8 cellular contexts compared by ENCODE assay signal in the genomic region with DNA sequence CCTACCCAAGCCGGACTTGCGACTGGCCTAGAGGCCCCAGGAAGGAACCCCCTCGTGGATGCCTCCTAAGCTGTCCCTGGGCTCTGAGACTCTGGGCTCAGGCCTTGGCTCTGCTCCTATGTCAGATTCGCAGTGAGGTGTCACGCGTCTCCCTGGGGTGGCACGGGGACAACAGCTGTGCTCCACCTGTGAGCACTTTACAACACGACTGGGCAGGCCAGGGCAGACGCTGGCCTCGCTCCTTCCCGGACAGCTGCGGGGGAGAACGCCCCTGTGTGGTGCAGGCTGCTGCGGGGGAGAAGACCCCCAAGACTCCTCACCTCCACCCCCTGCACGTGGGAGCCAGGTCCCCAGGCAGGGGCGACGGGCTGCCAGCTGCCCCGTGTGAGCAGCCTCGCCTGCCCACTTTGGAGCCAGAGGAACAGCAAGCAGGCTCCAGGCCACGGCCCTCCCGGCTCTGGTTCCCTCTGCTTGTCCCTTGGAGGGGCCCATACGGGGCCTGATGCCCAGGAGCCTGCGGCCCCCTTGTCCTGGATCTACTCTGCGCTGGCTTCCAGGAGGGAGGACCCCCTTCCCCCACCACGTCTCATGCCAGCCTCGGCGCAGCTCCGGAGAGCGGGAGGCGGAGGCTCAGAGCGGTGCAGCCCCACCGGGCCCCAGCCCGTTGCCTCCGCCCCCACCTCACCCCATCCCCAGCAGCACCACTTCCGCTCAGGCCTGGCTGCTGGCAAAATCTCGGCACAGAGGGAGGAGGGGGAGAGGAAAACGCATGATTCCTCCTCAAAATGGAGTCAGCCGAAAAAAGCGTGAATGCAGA. TPM values are rescaled to one million over a fixed set of nuclear protein-coding genes. Genes with fewer than 3 reads are reported as not detected.
A peak's percentile ranks its signal among the peaks of the same experiment; 100 is the strongest.
DNase-seq lines count a peak whose midpoint lies in the region; ATAC-seq, FAIRE-seq and TF ChIP-seq lines count a peak whose summit lies in the region.

No MANE protein-coding gene starts in this region.

- TF ChIP-seq RAD21 in HepG2 (CRISPR knock-in tag; IDR thresholded peaks at IDR 0.05), result no peak

- no peak for TF ChIP-seq CTCF in right lobe of liver (IDR thresholded peaks at IDR 0.05)
- TF ChIP-seq CTCF in HepG2 (CRISPR knock-in tag; IDR thresholded peaks at IDR 0.05), result no peak
- TF ChIP-seq CTCF in mesothelial cell of epicardium (IDR thresholded peaks at IDR 0.05; ENCODE audit: unreplicated experiment), result no peak

- no peak overlapping the region for H2AFZ ChIP-seq in HepG2 (ENCODE audit: low read length)

- intact Hi-C loops in right lobe of liver (cut with DNase I) (no loop called here), HepG2 (cut with micrococcal nuclease; ENCODE audit: unreplicated experiment) (no loop called here)

- CTCF ChIA-PET in HepG2 (lab: Yijun Ruan, JAX; ENCODE audit: low intra/inter-chr PET ratio, low total read pairs), result no interaction called here

- H3K9me3 Mint-ChIP-seq in mesothelial cell of epicardium, result no peaks in the 10 kb centered on the region
- H3K9me3 Mint-ChIP-seq in stimulated activated effector memory CD8-positive, alpha-beta T cell treated with anti-CD3 and anti-CD28 coated beads, Interleukin-12 subunit alpha, Interleukin-12 subunit beta, amount 100 ng/mL, for 72 hours, result no peaks in the 10 kb centered on the region

- BruUV-seq in HepG2 (replicated peaks; lab: Mats Ljungman, UMichigan), result no TSS peak

- H3K27me3 Mint-ChIP-seq in mesothelial cell of epicardium (ENCODE audit: low read depth), result no peaks in the 10 kb centered on the region

- TF ChIP-seq EP300 in HepG2 (IDR thresholded peaks at IDR 0.05; ENCODE audit: low read depth in 2 of 2, low read length in 2 of 2) (no peak), HepG2 (CRISPR knock-in tag; IDR thresholded peaks at IDR 0.05; ENCODE audit: borderline replicate concordance) (no peak)

- H3K36me3 Mint-ChIP-seq in mesothelial cell of epicardium, result peaks cover 1% of the 10 kb centered on the region
- H3K36me3 Mint-ChIP-seq in stimulated activated effector memory CD8-positive, alpha-beta T cell treated with anti-CD3 and anti-CD28 coated beads, Interleukin-12 subunit alpha, Interleukin-12 subunit beta, amount 100 ng/mL, for 72 hours, result no peaks in the 10 kb centered on the region

- peak overlapping the region; percentile 59 for H3K27ac Mint-ChIP-seq in mesothelial cell of epicardium
- peak overlapping the region; percentile 76 for H3K27ac Mint-ChIP-seq in stimulated activated effector memory CD8-positive, alpha-beta T cell treated with anti-CD3 and anti-CD28 coated beads, Interleukin-12 subunit alpha, Interleukin-12 subunit beta, amount 100 ng/mL, for 72 hours

- H3K79me2 ChIP-seq in HepG2 (ENCODE audit: insufficient read depth, low read length), result no peaks in the 10 kb centered on the region

- 50% methylated on average over 2 of the region's 39 CpGs for WGBS in right lobe of liver (ENCODE audit: insufficient coverage, low coverage, low lambda C conversion rate, missing lambda C conversion rate)
- 94% methylated on average over 17 of the region's 39 CpGs for WGBS in HepG2 (ENCODE audit: low lambda C conversion rate)

- H3K36me3 ChIP-seq in right lobe of liver, result peaks cover 0 to 36% (median 6%) of the 10 kb centered on the region in 4 donors
- peaks cover 4 to 9% of the 10 kb centered on the region in 2 experiments; a peak in 2 of 5 replicates for H3K36me3 ChIP-seq in HepG2 (replicated peaks in 1 of 2; ENCODE audit: control insufficient read depth in 1 of 2, insufficient read depth in 2 of 2, low read length in 2 of 2)

- H3K27ac ChIP-seq in right lobe of liver (no peak overlapping the region), HepG2 (ENCODE audit: extremely low read length, insufficient read depth, low read length) (no peak overlapping the region), angular gyrus (ENCODE audit: low read depth, low read length) (peak overlapping the region; percentile 37)

- H3K4me1 ChIP-seq in right lobe of liver (no peaks in the 10 kb centered on the region), HepG2 (ENCODE audit: insufficient read depth, low read length) (no peaks in the 10 kb centered on the region)

- no peak for FAIRE-seq in HepG2 (lab: Jason Lieb, UNC)

- TF ChIP-seq POLR2A in right lobe of liver (IDR thresholded peaks at IDR 0.05), result no peak
- no peak for TF ChIP-seq POLR2A in HepG2 (IDR thresholded peaks at IDR 0.05; ENCODE audit: insufficient read depth in 1 of 2, low read depth in 2 of 2, low read length in 2 of 2)

- no peak overlapping the region for H3K9ac ChIP-seq in HepG2 (ENCODE audit: insufficient read depth, low read depth, low read length)

- H3K4me2 ChIP-seq in HepG2 (ENCODE audit: low read depth, low read length), result no peak overlapping the region

- H3K27me3 ChIP-seq in right lobe of liver (no peaks in the 10 kb centered on the region), HepG2 (ENCODE audit: control insufficient read depth in 1 of 2, insufficient read depth in 2 of 2, low read length in 2 of 2) (no peaks in the 10 kb centered on the region)

- in situ Hi-C loops in HepG2 (cut with HindIII; ENCODE audit: extremely low pct_ligation_motif_present, low pct_unique_long_range_greater_than_20kb), result no loop called here

- H4K20me1 ChIP-seq in HepG2 (ENCODE audit: insufficient read depth, low read length), result no peaks in the 10 kb centered on the region

- no peak overlapping the region for H3K4me3 Mint-ChIP-seq in mesothelial cell of epicardium
- peak overlapping the region; percentile 63 for H3K4me3 Mint-ChIP-seq in stimulated activated effector memory CD8-positive, alpha-beta T cell treated with anti-CD3 and anti-CD28 coated beads, Interleukin-12 subunit alpha, Interleukin-12 subunit beta, amount 100 ng/mL, for 72 hours

- POLR2A ChIA-PET in HepG2 (lab: Yijun Ruan, JAX), result no interaction called here

- ATAC-seq in right lobe of liver (peak; percentile 5 to 52 (median 36)), HepG2 (no peak), HG02763 (IDR thresholded peaks at IDR 0.05; ENCODE audit: unreplicated experiment) (no peak), HG02938 (IDR thresholded peaks at IDR 0.05; ENCODE audit: unreplicated experiment) (no peak)
- peak; percentile 82 for ATAC-seq in stimulated activated effector memory CD8-positive, alpha-beta T cell treated with anti-CD3 and anti-CD28 coated beads, Interleukin-12 subunit alpha, Interleukin-12 subunit beta, amount 100 ng/mL, for 72 hours

- H3K4me3 ChIP-seq in right lobe of liver, result no peak overlapping the region
- H3K4me3 ChIP-seq in HepG2 (replicated peaks in 1 of 3; ENCODE audit: insufficient read depth in 1 of 3, low read depth in 2 of 3, low read length in 3 of 3), result no peak overlapping the region

- H3K9me3 ChIP-seq in right lobe of liver, result no peaks in the 10 kb centered on the region
- H3K9me3 ChIP-seq in HepG2 (ENCODE audit: low read length), result no peaks in the 10 kb centered on the region

- peaks cover 18% of the 10 kb centered on the region for H3K4me1 Mint-ChIP-seq in mesothelial cell of epicardium
- peaks cover 18% of the 10 kb centered on the region for H3K4me1 Mint-ChIP-seq in stimulated activated effector memory CD8-positive, alpha-beta T cell treated with anti-CD3 and anti-CD28 coated beads, Interleukin-12 subunit alpha, Interleukin-12 subunit beta, amount 100 ng/mL, for 72 hours

- peak in 2 of 3 donors; percentile 24 to 53 for DNase-seq in right lobe of liver
- no peak for DNase-seq in HepG2 (ENCODE audit: low spot score)
- peak in 1 of 2 experiments; percentile 20 for DNase-seq in mesothelial cell of epicardium (ENCODE audit: low spot score in 2 of 2, unreplicated experiment in 2 of 2)
- peak in 1 of 2 donors; percentile 64 for DNase-seq in stimulated activated effector memory CD8-positive, alpha-beta T cell treated with anti-CD3 and anti-CD28 coated beads, Interleukin-12 subunit alpha, Interleukin-12 subunit beta, amount 100 ng/mL, for 72 hours (ENCODE audit: low spot score in 2 of 2)
- DNase-seq in NCI-H2081 (lab: John Stamatoyannopoulos, UW), result no peak

TF ChIP-seq in HepG2, 621 proteins besides CTCF, POLR2A, EP300 and RAD21 (continues in another document):
- TF ChIP-seq BRD4 (CRISPR knock-in tag; IDR thresholded peaks at IDR 0.05) (no peak), FOXJ3 (CRISPR knock-in tag; IDR thresholded peaks at IDR 0.05; ENCODE audit: borderline replicate concordance) (no peak), ZNF430 (CRISPR knock-in tag; IDR thresholded peaks at IDR 0.05) (no peak)

RNA-seq across cellular contexts. Expression of gene SARDH, which starts 36.0 kb away (rescaled TPM):
- total RNA-seq in right lobe of liver (100 to 1,000 TPM in 3 of 6 experiments, 10 to 100 TPM in 3; 67.3 to 183 (median 101) TPM), HepG2 (2016; rRNA removed; fragmentation: Illumina TruSeq; extraction: Trizol) (32.5 and 34.9 TPM in 2 replicates), mesothelial cell of epicardium (11.8 to 13.9 TPM (median 12.9 TPM) in 3 replicates)
- 5.5 and 6.4 TPM in 2 replicates for total RNA-seq in HepG2 (2016; cell fraction: cytosol; rRNA removed; fragmentation: Illumina TruSeq; extraction: Trizol; ENCODE audit: low read depth)
- 25.6 and 34.1 TPM in 2 replicates for total RNA-seq in HepG2 (2016; cell fraction: insoluble cytoplasmic fraction; rRNA removed; fragmentation: Illumina TruSeq; extraction: Trizol)
- 13.0 TPM in 2 replicates for total RNA-seq in HepG2 (2016; cell fraction: membrane; rRNA removed; fragmentation: Illumina TruSeq; extraction: Trizol)
- total RNA-seq in HepG2 (2016; cell fraction: nucleus; rRNA removed; fragmentation: Illumina TruSeq; extraction: Trizol), result 26.8 and 31.9 TPM in 2 replicates
- 11.6 and 15.6 TPM in 2 replicates for polyA plus RNA-seq in HepG2 (2011; rRNA removed)
- 6.1 and 10.1 TPM in 2 replicates for polyA plus RNA-seq in HepG2 (2011; cell fraction: cytosol; rRNA removed)
- 107 and 130 TPM in 2 replicates for polyA plus RNA-seq in HepG2 (2011; cell fraction: nucleus; rRNA removed)
- polyA plus RNA-seq in HepG2 (2012), result 20.2 and 23.9 TPM in 2 replicates
- polyA plus RNA-seq in HepG2 (2016; cell fraction: cytosol; fragmentation: Illumina TruSeq; extraction: Trizol; ENCODE audit: low read depth), result 4.0 and 4.1 TPM in 2 replicates
- polyA plus RNA-seq in HepG2 (2016; cell fraction: insoluble cytoplasmic fraction; fragmentation: Illumina TruSeq; extraction: Trizol; ENCODE audit: low read depth), result 23.4 and 31.6 TPM in 2 replicates
- 7.8 and 8.3 TPM in 2 replicates for polyA plus RNA-seq in HepG2 (2016; cell fraction: membrane; fragmentation: Illumina TruSeq; extraction: Trizol; ENCODE audit: low read depth)
- polyA plus RNA-seq in HepG2 (2016; cell fraction: nucleus; fragmentation: Illumina TruSeq; extraction: Trizol; ENCODE audit: insufficient read depth, low read depth), result 46.0 and 50.9 TPM in 2 replicates
- 55.5 TPM in 1 of 2 replicates, not detected in the other for polyA minus RNA-seq in HepG2 (2011; rRNA and poly(A)+ RNA removed; ENCODE audit: low replicate concordance)
- polyA minus RNA-seq in HepG2 (2011; cell fraction: cytosol; rRNA and poly(A)+ RNA removed), result 17.1 and 19.0 TPM in 2 replicates
- polyA minus RNA-seq in HepG2 (2011; cell fraction: nucleus; rRNA and poly(A)+ RNA removed), result 35.9 and 37.7 TPM in 2 replicates

Comparison
In these comparisons a context has a peak if more than half of its experiments do, and no peak if none do; other contexts are left out.
1. ATAC-seq: peak in right lobe of liver (4 of 4) and stimulated activated effector memory CD8-positive, alpha-beta T cell treated with anti-CD3 and anti-CD28 coated beads, Interleukin-12 subunit alpha, Interleukin-12 subunit beta, amount 100 ng/mL, for 72 hours (single experiment); none in HepG2 (single experiment), HG02763 (single experiment) and HG02938 (single experiment).
2. DNase-seq: peak in right lobe of liver (2 of 3); none in HepG2 (single experiment) and NCI-H2081 (0 of 2).